Comparison of ENCODE assay signal across 22 cellular contexts in genomic region chr6:46352541-46353267, GRCh38.
DNase-seq lines count a peak whose midpoint lies in the region; ATAC-seq and TF ChIP-seq lines count a peak whose summit lies in the region.
"Had no signal": no experiment of that assay in that cellular context is flagged by ENCODE, and none has a peak within 500 bp of the region (broad histone marks: within the 10 kb centered on the region; RNA-seq: fewer than 3 reads in every experiment).

No MANE protein-coding gene starts in this region.

- no peaks in the 10 kb centered on the region for H3K79me2 ChIP-seq in PC-9 (ENCODE audit: low read depth)

- H3K27me3 ChIP-seq in right cardiac atrium (ENCODE audit: control insufficient read depth, insufficient read depth) (no peaks in the 10 kb centered on the region), stomach (no peaks in the 10 kb centered on the region), PC-9 (ENCODE audit: insufficient read depth, low read depth) (no peaks in the 10 kb centered on the region)
- H3K27me3 ChIP-seq: right lobe of liver had no signal

- H3K36me3 ChIP-seq in stomach (no peaks in the 10 kb centered on the region), PC-9 (ENCODE audit: low read depth) (no peaks in the 10 kb centered on the region)
- H3K36me3 ChIP-seq: right lobe of liver had no signal

- H3K4me1 Mint-ChIP-seq in chondrocyte (ENCODE audit: low read depth) = peaks cover 4% of the 10 kb centered on the region
- peaks cover 2% of the 10 kb centered on the region for H3K4me1 Mint-ChIP-seq in T-helper 2 cell treated with Interferon-gamma antibody and Interleukin-4, amounts not matched to agents 5 μg/mL and 100 μg/mL, for 36 hours (ENCODE audit: low read depth)
- H3K4me1 Mint-ChIP-seq: activated naive CD8-positive, alpha-beta T cell treated with anti-CD3 and anti-CD28 coated beads, Interleukin-2, amount 50 U/mL, for 24 hours had no signal

- CTCF ChIA-PET in PC-9 (lab: Charles Lee) = interaction anchor here (0.5 kb wide), 1 partner anchor 34 kb away, joined by 3 read pairs; no protein-coding TSS in a partner anchor

- no peak overlapping the region for H3K27ac Mint-ChIP-seq in chondrocyte (ENCODE audit: unreplicated experiment)
- no peak overlapping the region for H3K27ac Mint-ChIP-seq in T-helper 2 cell treated with Interferon-gamma antibody and Interleukin-4, amounts not matched to agents 5 μg/mL and 100 μg/mL, for 36 hours
- H3K27ac Mint-ChIP-seq: activated naive CD8-positive, alpha-beta T cell treated with anti-CD3 and anti-CD28 coated beads, Interleukin-2, amount 50 U/mL, for 24 hours; CD4-positive, CD25-positive, alpha-beta regulatory T cell; dendritic cell treated with granulocyte-macrophage colony-stimulating factor and Interleukin-4, amounts not matched to agents 40 ng/mL and 50 ng/mL, for 4 days had no signal

- ATAC-seq in Right ventricle myocardium inferior = peak; percentile 30
- no peak for ATAC-seq in right cardiac atrium
- ATAC-seq: A549; activated naive CD8-positive, alpha-beta T cell treated with anti-CD3 and anti-CD28 coated beads, Interleukin-2, amount 50 U/mL, for 24 hours; right lobe of liver had no signal

- no peaks in the 10 kb centered on the region for H3K36me3 Mint-ChIP-seq in chondrocyte (ENCODE audit: low read depth)
- no peaks in the 10 kb centered on the region for H3K36me3 Mint-ChIP-seq in T-helper 2 cell treated with Interferon-gamma antibody and Interleukin-4, amounts not matched to agents 5 μg/mL and 100 μg/mL, for 36 hours (ENCODE audit: low read depth)
- H3K36me3 Mint-ChIP-seq: CD4-positive, CD25-positive, alpha-beta regulatory T cell had no signal

- 80% methylated on average over 2 of the region's 2 CpGs for WGBS in right cardiac atrium
- WGBS in stomach, 5 donors = 79 to 91% (median 90%) methylated on average over 2 of the region's 2 CpGs

- TF ChIP-seq CTCF in stomach (IDR thresholded peaks at IDR 0.05) (no peak), PC-9 (conservative IDR thresholded peaks at IDR 0.05) (no peak), chondrocyte (IDR thresholded peaks at IDR 0.05) (no peak)

- POLR2A ChIA-PET in PC-9 (lab: Charles Lee; ENCODE audit: unreplicated experiment) = no interaction called here

- H3K4me1 ChIP-seq in right cardiac atrium (ENCODE audit: control insufficient read depth, insufficient read depth, low read length) (peaks cover 14% of the 10 kb centered on the region), stomach (peaks cover 0 to 47% (median 9%) of the 10 kb centered on the region in 4 donors), PC-9 (replicated peaks; ENCODE audit: insufficient read depth) (no peaks in the 10 kb centered on the region)
- H3K4me1 ChIP-seq: A549 had no signal

- in situ Hi-C loops in SK-MEL-5 (cut with HindIII; ENCODE audit: low pct_unique_long_range_greater_than_20kb, low sequenced_read_pairs) = no loop called here

- no peak for TF ChIP-seq EP300 in stomach (IDR thresholded peaks at IDR 0.05)

- TF ChIP-seq POLR2A in stomach (IDR thresholded peaks at IDR 0.05) = no peak

- H3K9me3 ChIP-seq in right cardiac atrium (ENCODE audit: control insufficient read depth, low read length) (no peaks in the 10 kb centered on the region), stomach (no peaks in the 10 kb centered on the region), PC-9 (ENCODE audit: insufficient read depth, low read depth) (no peaks in the 10 kb centered on the region)
- H3K9me3 ChIP-seq: A549, right lobe of liver had no signal

- no peak overlapping the region for H3K4me3 Mint-ChIP-seq in chondrocyte (ENCODE audit: unreplicated experiment)
- H3K4me3 Mint-ChIP-seq in T-helper 2 cell treated with Interferon-gamma antibody and Interleukin-4, amounts not matched to agents 5 μg/mL and 100 μg/mL, for 36 hours = no peak overlapping the region
- H3K4me3 Mint-ChIP-seq: activated naive CD8-positive, alpha-beta T cell treated with anti-CD3 and anti-CD28 coated beads, Interleukin-2, amount 50 U/mL, for 24 hours; dendritic cell treated with granulocyte-macrophage colony-stimulating factor and Interleukin-4, amounts not matched to agents 40 ng/mL and 50 ng/mL, for 4 days had no signal

- intact Hi-C loops in Right ventricle myocardium inferior (cut with DNase I) = no loop called here
- intact Hi-C loops in cardiac septum (cut with DNase I) = no loop called here
- intact Hi-C loops in right cardiac atrium (cut with DNase I) = no loop called here
- intact Hi-C loops in stomach (cut with DNase I; ENCODE audit: low total_unique reads) = no loop called here
- intact Hi-C loops in PC-9 (cut with micrococcal nuclease; ENCODE audit: unreplicated experiment) = no loop called here

- H3K27ac ChIP-seq in right cardiac atrium (ENCODE audit: low read length) (peak overlapping the region; percentile 24), stomach (peak overlapping the region in 3 of 5 donors; percentile 30 to 49 (median 32)), PC-9 (no peak overlapping the region)
- H3K27ac ChIP-seq: A549, right lobe of liver had no signal

- no TSS peak for BruUV-seq in PC-9 (replicated peaks; lab: Mats Ljungman, UMichigan)

- no peaks in the 10 kb centered on the region for H3K9me3 Mint-ChIP-seq in chondrocyte (ENCODE audit: low read depth)
- no peaks in the 10 kb centered on the region for H3K9me3 Mint-ChIP-seq in T-helper 2 cell treated with Interferon-gamma antibody and Interleukin-4, amounts not matched to agents 5 μg/mL and 100 μg/mL, for 36 hours
- H3K9me3 Mint-ChIP-seq: activated naive CD8-positive, alpha-beta T cell treated with anti-CD3 and anti-CD28 coated beads, Interleukin-2, amount 50 U/mL, for 24 hours; dendritic cell treated with granulocyte-macrophage colony-stimulating factor and Interleukin-4, amounts not matched to agents 40 ng/mL and 50 ng/mL, for 4 days had no signal

- no peaks in the 10 kb centered on the region for H4K20me1 ChIP-seq in PC-9 (ENCODE audit: insufficient read depth)

- H2AFZ ChIP-seq in PC-9 = no peak overlapping the region

- H3F3A ChIP-seq in PC-9 (ENCODE audit: insufficient read depth, low read depth) = no peaks in the 10 kb centered on the region

- no peaks in the 10 kb centered on the region for H3K27me3 Mint-ChIP-seq in chondrocyte (ENCODE audit: low read depth)
- H3K27me3 Mint-ChIP-seq in T-helper 2 cell treated with Interferon-gamma antibody and Interleukin-4, amounts not matched to agents 5 μg/mL and 100 μg/mL, for 36 hours (ENCODE audit: low read depth) = peaks cover 12% of the 10 kb centered on the region
- H3K27me3 Mint-ChIP-seq: dendritic cell treated with granulocyte-macrophage colony-stimulating factor and Interleukin-4, amounts not matched to agents 40 ng/mL and 50 ng/mL, for 4 days had no signal

- H3K4me3 ChIP-seq in right cardiac atrium (ENCODE audit: low read length) (no peak overlapping the region), stomach (no peak overlapping the region), PC-9 (no peak overlapping the region)
- H3K4me3 ChIP-seq: A549, right lobe of liver had no signal

- no peak for DNase-seq in Right ventricle myocardium inferior (ENCODE audit: missing footprints)
- no peak for DNase-seq in cardiac septum (ENCODE audit: low spot score)
- DNase-seq in SK-MEL-5 (ENCODE audit: low read depth, low spot score) = peak; percentile 1
- DNase-seq in right cardiac atrium = peak in 1 of 3 donors; percentile 33
- DNase-seq in stomach = no peak
- no peak for DNase-seq in PC-9
- no peak for DNase-seq in chondrocyte (ENCODE audit: low spot score)
- no peak for DNase-seq in T-helper 2 cell treated with Interferon-gamma antibody and Interleukin-4, amounts not matched to agents 5 μg/mL and 100 μg/mL, for 36 hours (ENCODE audit: low spot score)
- DNase-seq: activated CD8-positive, alpha-beta memory T cell treated with anti-CD3 and anti-CD28 coated beads, Interleukin-2, amount 50 U/mL, for 4 hours; activated effector memory CD4-positive, alpha-beta T cell treated with anti-CD3 and anti-CD28 coated beads, Interleukin-2, amount 50 U/mL, for 16 hours; activated naive CD8-positive, alpha-beta T cell treated with anti-CD3 and anti-CD28 coated beads, Interleukin-2, amount 50 U/mL, for 24 hours; CD4-positive, CD25-positive, alpha-beta regulatory T cell; DMS 273 treated with DMSO at 0.1 percent for 48 hours; GDM1; head of caudate nucleus; NCI-H1092; NCI-H2081 treated with DMSO at 0.1 percent for 48 hours; NCI-H510A treated with DMSO at 0.1 percent for 48 hours; right lobe of liver; SHP77 treated with DMSO at 0.1 percent for 48 hours had no signal

- H3K4me2 ChIP-seq in PC-9 = no peak overlapping the region
- H3K4me2 ChIP-seq: A549 had no signal

- H3K9me2 ChIP-seq in PC-9 (ENCODE audit: insufficient read depth) = no peaks in the 10 kb centered on the region
